Comparison of ENCODE assay signal across 9 cellular contexts in genomic region chr3:179898024-179898423, GRCh38.
DNase-seq lines count a peak whose midpoint lies in the region; ATAC-seq and TF ChIP-seq lines count a peak whose summit lies in the region.
"Had no signal": no experiment of that assay in that cellular context is flagged by ENCODE, and none has a peak within 500 bp of the region (broad histone marks: within the 10 kb centered on the region; RNA-seq: fewer than 3 reads in every experiment).

No MANE protein-coding gene starts in this region.

- no peak overlapping the region for H2AFZ ChIP-seq in mesenchymal stem cell (ENCODE audit: low read depth, low read length)

- no peak overlapping the region for H2BK5ac ChIP-seq in mesenchymal stem cell (ENCODE audit: low read depth, low read length, poor library complexity, severe bottlenecking)

- H3K27me3 ChIP-seq in WERI-Rb-1 (ENCODE audit: insufficient read depth, low read depth, severe bottlenecking) (no peaks in the 10 kb centered on the region), mesenchymal stem cell (ENCODE audit: control insufficient read depth in 1 of 2, insufficient read depth in 1 of 2, low read length in 2 of 2) (no peaks in the 10 kb centered on the region)

- H3K36me3 ChIP-seq in WERI-Rb-1 (no peaks in the 10 kb centered on the region), mesenchymal stem cell (ENCODE audit: control insufficient read depth in 1 of 2, insufficient read depth in 2 of 2, low read depth in 1 of 2, low read length in 2 of 2) (no peaks in the 10 kb centered on the region)

- DNase-seq in H4 (ENCODE audit: low spot score): peak; percentile 71
- peak; percentile 7 for DNase-seq in LoVo (ENCODE audit: low spot score)
- DNase-seq in WERI-Rb-1: peak; percentile 40
- peak; percentile 64 for DNase-seq in mesenchymal stem cell
- DNase-seq in GM19238 (ENCODE audit: insufficient read length, low spot score): no peak
- DNase-seq in activated gamma-delta T cell (lab: John Stamatoyannopoulos, UW): no peak
- no peak for DNase-seq in GM03348 (ENCODE audit: low spot score)

- H3K4me2 ChIP-seq in mesenchymal stem cell (ENCODE audit: low read length, poor library complexity, severe bottlenecking): no peak overlapping the region

- peak; percentile 95 for ATAC-seq in GM18519 (IDR thresholded peaks at IDR 0.05; ENCODE audit: low FRiP score, unreplicated experiment)
- ATAC-seq: Panc1 had no signal

- H3K79me1 ChIP-seq in mesenchymal stem cell (replicated peaks; ENCODE audit: low read length, poor library complexity, severe bottlenecking): no peaks in the 10 kb centered on the region

- no peak overlapping the region for H2BK120ac ChIP-seq in mesenchymal stem cell (ENCODE audit: low read depth, low read length)

- no peak overlapping the region for H4K8ac ChIP-seq in mesenchymal stem cell (ENCODE audit: low read length)

- H2AK5ac ChIP-seq in mesenchymal stem cell (ENCODE audit: low read length, severe bottlenecking): no peak overlapping the region

- H2BK12ac ChIP-seq in mesenchymal stem cell (ENCODE audit: low read length in 2 of 2): no peak overlapping the region

- no peak overlapping the region for H3K18ac ChIP-seq in mesenchymal stem cell (ENCODE audit: low read depth in 1 of 2, low read length in 2 of 2)

- H2BK15ac ChIP-seq in mesenchymal stem cell (ENCODE audit: low read depth, poor library complexity, severe bottlenecking): no peak overlapping the region

- no peak overlapping the region for H3K4me3 ChIP-seq in WERI-Rb-1 (ENCODE audit: low read depth, low read length)
- no peak overlapping the region for H3K4me3 ChIP-seq in mesenchymal stem cell (ENCODE audit: insufficient read depth in 1 of 2, low read depth in 1 of 2, low read length in 2 of 2)

- no peak overlapping the region for H3K23ac ChIP-seq in mesenchymal stem cell (ENCODE audit: low read length in 2 of 2)

- H3K9me3 ChIP-seq in WERI-Rb-1 (ENCODE audit: severe bottlenecking) (no peaks in the 10 kb centered on the region), mesenchymal stem cell (ENCODE audit: control insufficient read depth, low read length) (no peaks in the 10 kb centered on the region)

- no CpG with 5 or more reads among the region's 2 CpGs for WGBS in mesenchymal stem cell

- H3K9ac ChIP-seq in mesenchymal stem cell (ENCODE audit: low read length): no peak overlapping the region

- H3K4me1 ChIP-seq in mesenchymal stem cell (ENCODE audit: control insufficient read depth, insufficient read depth, low read depth, low read length): no peaks in the 10 kb centered on the region

- H3K27ac ChIP-seq in WERI-Rb-1 (no peak overlapping the region), mesenchymal stem cell (ENCODE audit: low read length, poor library complexity, severe bottlenecking) (no peak overlapping the region)

- TF ChIP-seq CTCF in WERI-Rb-1 (IDR thresholded peaks at IDR 0.05; ENCODE audit: low read depth, low read length): no peak

- H4K91ac ChIP-seq in mesenchymal stem cell (ENCODE audit: low read length): no peak overlapping the region

- H3K14ac ChIP-seq in mesenchymal stem cell (ENCODE audit: low read length in 2 of 2): no peak overlapping the region

- H3K4ac ChIP-seq in mesenchymal stem cell (ENCODE audit: low read depth in 1 of 2, low read length in 2 of 2): no peak overlapping the region

Comparison
In these comparisons a context has a peak if more than half of its experiments do, and no peak if none do; other contexts are left out.
1. DNase-seq: peak in H4 (single experiment), LoVo (single experiment), WERI-Rb-1 (single experiment) and mesenchymal stem cell (single experiment); none in GM19238 (single experiment), activated gamma-delta T cell (single experiment) and GM03348 (single experiment).